8 cellular contexts compared by ENCODE assay signal in genomic region chr2:241356871-241357260, GRCh38. TPM values are rescaled to one million over a fixed set of nuclear protein-coding genes. Genes with fewer than 3 reads are reported as not detected.
A peak's percentile ranks its signal among the peaks of the same experiment; 100 is the strongest.
DNase-seq lines count a peak whose midpoint lies in the region; ATAC-seq and TF ChIP-seq lines count a peak whose summit lies in the region.

No MANE protein-coding gene starts in this region.

- no peak for DNase-seq in BJ (ENCODE audit: low read depth)
- DNase-seq in central memory CD8-positive, alpha-beta T cell (ENCODE audit: low spot score in 2 of 2) = no peak
- no peak for DNase-seq in naive B cell
- DNase-seq in GOT3 (lab: John Stamatoyannopoulos, UW) = no peak
- DNase-seq in GM13976 (ENCODE audit: low spot score) = no peak
- no peak for DNase-seq in D341Med (ENCODE audit: low spot score)

- in situ Hi-C loops in GM13976 (cut with MboI; ENCODE audit: low sequenced_read_pairs, unreplicated experiment) = no loop called here

- no peak for ATAC-seq in central memory CD8-positive, alpha-beta T cell (replicated peaks; ENCODE audit: extremely low read depth, poor library complexity, severe bottlenecking)
- ATAC-seq in naive B cell (ENCODE audit: low read depth in 2 of 2) = no peak
- no peak for ATAC-seq in GM21526 (IDR thresholded peaks at IDR 0.05; ENCODE audit: low FRiP score, unreplicated experiment)

- TF ChIP-seq CTCF in BJ (IDR thresholded peaks at IDR 0.05; ENCODE audit: insufficient read depth, low read depth, low read length) (no peak), GM13976 (IDR thresholded peaks at IDR 0.05; ENCODE audit: borderline replicate concordance, control extremely low read depth, extremely low read depth, insufficient read depth, missing control alignments) (no peak)

- CTCF ChIA-PET in BJ (lab: Yijun Ruan, JAX) = no interaction called here

- no peaks in the 10 kb centered on the region for H3K27me3 ChIP-seq in BJ (ENCODE audit: control insufficient read depth, insufficient read depth, low read length)

- H3K4me3 Mint-ChIP-seq in IgD-negative memory B cell = peak overlapping the region; percentile 86 to 97 (median 90)
- H3K4me3 Mint-ChIP-seq in central memory CD8-positive, alpha-beta T cell = peak overlapping the region; percentile 66
- peak overlapping the region; percentile 75 to 93 (median 89) for H3K4me3 Mint-ChIP-seq in naive B cell

- peaks cover 2% of the 10 kb centered on the region for H3K36me3 Mint-ChIP-seq in IgD-negative memory B cell
- H3K36me3 Mint-ChIP-seq in central memory CD8-positive, alpha-beta T cell (ENCODE audit: insufficient read depth) = peaks cover 9% of the 10 kb centered on the region
- H3K36me3 Mint-ChIP-seq in naive B cell = no peaks in the 10 kb centered on the region

- H3K36me3 ChIP-seq in BJ (ENCODE audit: control insufficient read depth, insufficient read depth, low read length) = peaks cover 10% of the 10 kb centered on the region

- POLR2A ChIA-PET in BJ (lab: Charles Lee) = interaction anchor here (0.6 kb wide), 2 partner anchors 42 to 438 kb away, joined by 3 to 4 read pairs; no protein-coding TSS in a partner anchor

- H3K4me3 ChIP-seq in BJ (ENCODE audit: low read depth, low read length) = peak overlapping the region; percentile 60

- H3K9me3 Mint-ChIP-seq in IgD-negative memory B cell = no peaks in the 10 kb centered on the region
- H3K9me3 Mint-ChIP-seq in central memory CD8-positive, alpha-beta T cell = no peaks in the 10 kb centered on the region
- no peaks in the 10 kb centered on the region for H3K9me3 Mint-ChIP-seq in naive B cell

- H3K27ac Mint-ChIP-seq in IgD-negative memory B cell (peak overlapping the region; percentile 83 to 89 (median 86)), naive B cell (peak overlapping the region; percentile 30 to 95 (median 80))
- no peak overlapping the region for H3K27ac Mint-ChIP-seq in central memory CD8-positive, alpha-beta T cell (ENCODE audit: low read depth)

- H3K27me3 Mint-ChIP-seq in IgD-negative memory B cell (peaks cover 2% of the 10 kb centered on the region), naive B cell (no peaks in the 10 kb centered on the region)
- H3K27me3 Mint-ChIP-seq in central memory CD8-positive, alpha-beta T cell = no peaks in the 10 kb centered on the region

- peaks cover 22 to 38% (median 33%) of the 10 kb centered on the region in 3 donors for H3K4me1 Mint-ChIP-seq in IgD-negative memory B cell
- peaks cover 12% of the 10 kb centered on the region for H3K4me1 Mint-ChIP-seq in central memory CD8-positive, alpha-beta T cell
- H3K4me1 Mint-ChIP-seq in naive B cell = peaks cover 35 to 48% (median 48%) of the 10 kb centered on the region in 3 donors

RNA-seq across cellular contexts. Expression of gene FARP2, which starts 0.8 kb away (rescaled TPM):
- polyA plus RNA-seq in BJ (2011; rRNA removed) (28.7 and 30.0 TPM in 2 replicates), IgD-negative memory B cell (21.9 TPM), naive B cell (ENCODE audit: low read depth in 6 of 6) (10 to 100 TPM; 24.4 to 35.6 (median 29.5) TPM)
- polyA minus RNA-seq in BJ (2011; rRNA and poly(A)+ RNA removed) = 52.9 and 61.2 TPM in 2 replicates

RNA-seq across cellular contexts. Expression of gene SEPTIN2, which starts 41.1 kb away (rescaled TPM):
- polyA plus RNA-seq in BJ (2011; rRNA removed) = 336 and 712 TPM in 2 replicates
- 308 and 343 TPM in 2 replicates for polyA minus RNA-seq in BJ (2011; rRNA and poly(A)+ RNA removed)
- 134 TPM for polyA plus RNA-seq in IgD-negative memory B cell
- polyA plus RNA-seq in naive B cell (ENCODE audit: low read depth in 6 of 6) = 100 to 1,000 TPM in 5 of 6 donors, 10 to 100 TPM in 1; 91.6 to 177 (median 125) TPM

RNA-seq across cellular contexts. Expression of gene HDLBP, which starts 41.4 kb away (rescaled TPM):
- polyA plus RNA-seq in BJ (2011; rRNA removed) = 738 and 948 TPM in 2 replicates
- 1,169 and 1,682 TPM in 2 replicates for polyA minus RNA-seq in BJ (2011; rRNA and poly(A)+ RNA removed)
- polyA plus RNA-seq in IgD-negative memory B cell = 55.3 TPM
- polyA plus RNA-seq in naive B cell (ENCODE audit: low read depth in 6 of 6) = 10 to 100 TPM in 5 of 6 donors, 1 to 10 TPM in 1; 10.0 to 54.7 (median 28.7) TPM

Comparison
In these comparisons a context has a peak if more than half of its experiments do, and no peak if none do; other contexts are left out.
1. RNA of gene HDLBP, which starts 41.4 kb away (polyA plus RNA-seq): 738 to 948 TPM in BJ; 55.3 TPM in IgD-negative memory B cell (single experiment) and 10.0 to 54.7 TPM in naive B cell; every median in the first group is over 10 times any median in the second.
2. Peak in every context shown above with its lines, with median percentiles within 50 percentile points of each other: H3K4me3 Mint-ChIP-seq.